Comparison of ENCODE assay signal across 17 cellular contexts in the genomic region with DNA sequence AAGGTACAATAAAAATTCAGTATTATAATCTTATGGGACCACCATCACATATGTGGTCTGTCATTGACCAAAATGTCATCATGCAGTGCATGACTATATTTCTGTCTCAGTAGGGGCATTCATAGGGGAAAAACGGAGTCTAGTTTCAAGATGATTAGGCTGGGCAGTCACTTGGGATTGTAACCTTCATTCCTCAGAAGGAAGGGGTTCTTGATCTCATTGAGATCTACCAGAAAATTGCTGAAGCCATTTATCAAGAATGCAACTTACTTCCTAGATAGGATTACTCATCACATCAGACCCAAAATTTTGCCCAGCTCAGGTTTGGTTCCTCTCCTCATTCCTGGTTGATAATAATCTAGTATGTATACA. TPM values are rescaled to one million over a fixed set of nuclear protein-coding genes. Genes with fewer than 3 reads are reported as not detected.
DNase-seq lines count a peak whose midpoint lies in the region; ATAC-seq and TF ChIP-seq lines count a peak whose summit lies in the region.
"Had no signal": no experiment of that assay in that cellular context is flagged by ENCODE, and none has a peak within 500 bp of the region (broad histone marks: within the 10 kb centered on the region; RNA-seq: fewer than 3 reads in every experiment).

No MANE protein-coding gene starts in this region.

- H3K9me3 Mint-ChIP-seq in natural killer cell treated with Interleukin-12 subunit alpha and Interleukin-12 subunit beta and Interleukin-15 and Interleukin-18, amount 100 ng/mL, for 72 hours, result no peaks in the 10 kb centered on the region
- H3K9me3 Mint-ChIP-seq in natural killer cell, result no peaks in the 10 kb centered on the region
- H3K9me3 Mint-ChIP-seq: CD4-positive, CD25-positive, alpha-beta regulatory T cell; T-cell had no signal

- no peaks in the 10 kb centered on the region for H3K27me3 ChIP-seq in muscle layer of duodenum (ENCODE audit: low read depth, low read length)
- H3K27me3 ChIP-seq: pancreas had no signal

- H3K4me1 ChIP-seq in muscle layer of duodenum (ENCODE audit: control insufficient read depth in 1 of 2, insufficient read depth in 2 of 2, low read length in 2 of 2), result peaks cover 8 to 13% of the 10 kb centered on the region in 2 donors

- peak overlapping the region; percentile 97 to 99 for H3K27ac Mint-ChIP-seq in natural killer cell treated with Interleukin-12 subunit alpha and Interleukin-12 subunit beta and Interleukin-15 and Interleukin-18, amount 100 ng/mL, for 72 hours
- H3K27ac Mint-ChIP-seq in natural killer cell (no peak overlapping the region), T-helper 17 cell (no peak overlapping the region)
- H3K27ac Mint-ChIP-seq: CD4-positive, CD25-positive, alpha-beta regulatory T cell; T-cell had no signal

- DNase-seq in natural killer cell treated with Interleukin-12 subunit alpha and Interleukin-12 subunit beta and Interleukin-15 and Interleukin-18, amount 100 ng/mL, for 72 hours (ENCODE audit: low spot score), result no peak
- DNase-seq in natural killer cell (no peak), RPMI7951 (ENCODE audit: low read depth) (peak; percentile 47), T-helper 17 cell (no peak), GF-D8 (lab: John Stamatoyannopoulos, UW) (no peak), SW480 (ENCODE audit: low spot score) (no peak)
- DNase-seq: activated CD4-positive, CD25-positive, alpha-beta regulatory T cell; activated effector memory CD4-positive, alpha-beta T cell treated with anti-CD3 and anti-CD28 coated beads, Interleukin-2, amount 50 U/mL, for 16 hours; aorta; CD4-positive, CD25-positive, alpha-beta regulatory T cell; left ventricle myocardium superior; NCI-H69; pancreas; T-cell had no signal

- H3K9me3 ChIP-seq in muscle layer of duodenum (ENCODE audit: control insufficient read depth in 1 of 2, low read length in 2 of 2) (no peaks in the 10 kb centered on the region), T-helper 17 cell (ENCODE audit: control insufficient read depth, low read length, poor library complexity, severe bottlenecking) (no peaks in the 10 kb centered on the region)
- H3K9me3 ChIP-seq: A549, pancreas had no signal

- peaks cover 42 to 46% of the 10 kb centered on the region in 2 donors for H3K4me1 Mint-ChIP-seq in natural killer cell treated with Interleukin-12 subunit alpha and Interleukin-12 subunit beta and Interleukin-15 and Interleukin-18, amount 100 ng/mL, for 72 hours (ENCODE audit: low read depth in 2 of 2)
- H3K4me1 Mint-ChIP-seq in natural killer cell (peaks cover 31 to 38% of the 10 kb centered on the region in 2 donors), T-helper 17 cell (peaks cover 13% of the 10 kb centered on the region)

- TF ChIP-seq CTCF in natural killer cell (IDR thresholded peaks at IDR 0.05), result no peak

- no peaks in the 10 kb centered on the region for H3K27me3 Mint-ChIP-seq in natural killer cell treated with Interleukin-12 subunit alpha and Interleukin-12 subunit beta and Interleukin-15 and Interleukin-18, amount 100 ng/mL, for 72 hours
- H3K27me3 Mint-ChIP-seq in natural killer cell (ENCODE audit: low read depth in 2 of 2) (no peaks in the 10 kb centered on the region), T-helper 17 cell (no peaks in the 10 kb centered on the region)
- H3K27me3 Mint-ChIP-seq: CD4-positive, CD25-positive, alpha-beta regulatory T cell; T-cell had no signal

- peak in 1 of 2 donors; percentile 66 for ATAC-seq in natural killer cell treated with Interleukin-12 subunit alpha and Interleukin-12 subunit beta and Interleukin-15 and Interleukin-18, amount 100 ng/mL, for 72 hours
- ATAC-seq in natural killer cell, result no peak
- no peak for ATAC-seq in T-helper 17 cell
- ATAC-seq in HG03354 (IDR thresholded peaks at IDR 0.05; ENCODE audit: poor library complexity, severe bottlenecking, unreplicated experiment), result no peak
- ATAC-seq: A549, left ventricle myocardium superior, pancreas, T-cell had no signal

- no peak overlapping the region for H3K4me3 ChIP-seq in muscle layer of duodenum (ENCODE audit: low read depth in 1 of 2, low read length in 2 of 2)
- H3K4me3 ChIP-seq: A549, pancreas had no signal

- no peaks in the 10 kb centered on the region for H3K36me3 Mint-ChIP-seq in natural killer cell treated with Interleukin-12 subunit alpha and Interleukin-12 subunit beta and Interleukin-15 and Interleukin-18, amount 100 ng/mL, for 72 hours
- no peaks in the 10 kb centered on the region for H3K36me3 Mint-ChIP-seq in natural killer cell
- H3K36me3 Mint-ChIP-seq in T-helper 17 cell (ENCODE audit: low read depth), result peaks cover 4% of the 10 kb centered on the region

- H3K36me3 ChIP-seq in muscle layer of duodenum (ENCODE audit: control insufficient read depth in 1 of 2, insufficient read depth in 2 of 2, low read length in 2 of 2), result no peaks in the 10 kb centered on the region
- H3K36me3 ChIP-seq: pancreas had no signal

- intact Hi-C loops in natural killer cell (cut with micrococcal nuclease), result no loop called here

- peak overlapping the region; percentile 73 for H3K27ac ChIP-seq in muscle layer of duodenum (ENCODE audit: low read length)
- H3K27ac ChIP-seq: pancreas had no signal

- no peak overlapping the region for H3K4me3 Mint-ChIP-seq in natural killer cell treated with Interleukin-12 subunit alpha and Interleukin-12 subunit beta and Interleukin-15 and Interleukin-18, amount 100 ng/mL, for 72 hours
- H3K4me3 Mint-ChIP-seq in natural killer cell (no peak overlapping the region), T-helper 17 cell (no peak overlapping the region)
- H3K4me3 Mint-ChIP-seq: CD4-positive, CD25-positive, alpha-beta regulatory T cell; T-cell had no signal

RNA-seq across cellular contexts. Expression of gene BTD, which starts 37.3 kb away (rescaled TPM):
- 1 to 10 TPM; 6.8 to 8.3 TPM for total RNA-seq in natural killer cell treated with Interleukin-12 subunit alpha and Interleukin-12 subunit beta and Interleukin-15 and Interleukin-18, amount 100 ng/mL, for 72 hours
- total RNA-seq in natural killer cell (10 to 100 TPM; 19.9 to 27.5 (median 23.6) TPM), T-helper 17 cell (10 to 100 TPM; 17.3 to 21.2 TPM)
- total RNA-seq in RPMI7951 (2014; rRNA removed; shearing (Covaris generic)), result 37.7 and 38.5 TPM in 2 replicates

RNA-seq across cellular contexts. Expression of gene HACL1, which starts 37.5 kb away (rescaled TPM):
- 10 to 100 TPM; 24.4 to 28.0 TPM for total RNA-seq in natural killer cell treated with Interleukin-12 subunit alpha and Interleukin-12 subunit beta and Interleukin-15 and Interleukin-18, amount 100 ng/mL, for 72 hours
- total RNA-seq in natural killer cell (10 to 100 TPM; 36.7 to 39.8 (median 37.3) TPM), T-helper 17 cell (10 to 100 TPM; 34.4 to 41.0 TPM)
- 35.1 and 35.3 TPM in 2 replicates for total RNA-seq in RPMI7951 (2014; rRNA removed; shearing (Covaris generic))

Comparison
In these comparisons a context has a peak if more than half of its experiments do, and no peak if none do; other contexts are left out.
1. H3K27ac Mint-ChIP-seq: peak in natural killer cell treated with Interleukin-12 subunit alpha and Interleukin-12 subunit beta and Interleukin-15 and Interleukin-18, amount 100 ng/mL, for 72 hours (2 of 2); none in natural killer cell (0 of 2) and T-helper 17 cell (single experiment).